ENCODE assay signal across 1 cellular context in the genomic region with DNA sequence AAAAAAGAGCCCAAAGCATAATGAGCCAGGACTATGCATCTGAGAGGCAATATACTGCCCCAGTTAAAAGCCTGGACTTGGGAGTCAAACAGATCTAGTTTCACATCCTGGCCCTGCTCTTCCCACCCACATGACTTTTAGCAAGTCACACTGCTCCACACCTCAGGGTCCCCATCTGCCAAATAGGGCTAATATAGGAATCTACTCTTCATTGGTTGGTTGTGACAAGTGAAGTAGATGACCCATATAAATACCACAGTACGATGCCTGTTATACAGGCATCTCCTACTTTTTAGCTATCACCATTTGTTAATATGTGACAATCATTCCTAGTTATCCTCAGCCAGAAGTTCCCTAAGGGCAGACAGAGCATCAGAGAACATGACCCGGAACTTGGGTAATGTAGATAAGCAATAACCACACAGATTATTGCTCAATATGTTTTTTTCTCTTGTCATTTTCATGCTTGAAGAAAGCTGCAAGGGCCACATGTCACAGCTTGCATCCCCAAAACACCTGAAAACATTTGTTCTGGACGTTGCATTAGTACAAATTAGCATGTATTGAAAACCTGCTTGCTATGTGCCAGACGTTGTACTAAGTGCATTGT.
TF ChIP-seq lines count a peak whose summit lies in the region.

No MANE protein-coding gene starts in this region.

TF ChIP-seq in WTC11, 78 proteins besides CTCF, POLR2A, EP300 and RAD21 (continued from another document):
- TF ChIP-seq E2F4 (CRISPR knock-in tag; IDR thresholded peaks at IDR 0.05; ENCODE audit: borderline replicate concordance, low read depth), result no peak
- TF ChIP-seq, protein P1, sequence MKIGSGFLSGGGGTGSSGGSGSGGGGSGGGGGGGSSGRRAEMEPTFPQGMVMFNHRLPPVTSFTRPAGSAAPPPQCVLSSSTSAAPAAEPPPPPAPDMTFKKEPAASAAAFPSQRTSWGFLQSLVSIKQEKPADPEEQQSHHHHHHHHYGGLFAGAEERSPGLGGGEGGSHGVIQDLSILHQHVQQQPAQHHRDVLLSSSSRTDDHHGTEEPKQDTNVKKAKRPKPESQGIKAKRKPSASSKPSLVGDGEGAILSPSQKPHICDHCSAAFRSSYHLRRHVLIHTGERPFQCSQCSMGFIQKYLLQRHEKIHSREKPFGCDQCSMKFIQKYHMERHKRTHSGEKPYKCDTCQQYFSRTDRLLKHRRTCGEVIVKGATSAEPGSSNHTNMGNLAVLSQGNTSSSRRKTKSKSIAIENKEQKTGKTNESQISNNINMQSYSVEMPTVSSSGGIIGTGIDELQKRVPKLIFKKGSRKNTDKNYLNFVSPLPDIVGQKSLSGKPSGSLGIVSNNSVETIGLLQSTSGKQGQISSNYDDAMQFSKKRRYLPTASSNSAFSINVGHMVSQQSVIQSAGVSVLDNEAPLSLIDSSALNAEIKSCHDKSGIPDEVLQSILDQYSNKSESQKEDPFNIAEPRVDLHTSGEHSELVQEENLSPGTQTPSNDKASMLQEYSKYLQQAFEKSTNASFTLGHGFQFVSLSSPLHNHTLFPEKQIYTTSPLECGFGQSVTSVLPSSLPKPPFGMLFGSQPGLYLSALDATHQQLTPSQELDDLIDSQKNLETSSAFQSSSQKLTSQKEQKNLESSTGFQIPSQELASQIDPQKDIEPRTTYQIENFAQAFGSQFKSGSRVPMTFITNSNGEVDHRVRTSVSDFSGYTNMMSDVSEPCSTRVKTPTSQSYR (CRISPR knock-in tag; IDR thresholded peaks at IDR 0.05), result no peak
- TF ChIP-seq, protein P2, sequence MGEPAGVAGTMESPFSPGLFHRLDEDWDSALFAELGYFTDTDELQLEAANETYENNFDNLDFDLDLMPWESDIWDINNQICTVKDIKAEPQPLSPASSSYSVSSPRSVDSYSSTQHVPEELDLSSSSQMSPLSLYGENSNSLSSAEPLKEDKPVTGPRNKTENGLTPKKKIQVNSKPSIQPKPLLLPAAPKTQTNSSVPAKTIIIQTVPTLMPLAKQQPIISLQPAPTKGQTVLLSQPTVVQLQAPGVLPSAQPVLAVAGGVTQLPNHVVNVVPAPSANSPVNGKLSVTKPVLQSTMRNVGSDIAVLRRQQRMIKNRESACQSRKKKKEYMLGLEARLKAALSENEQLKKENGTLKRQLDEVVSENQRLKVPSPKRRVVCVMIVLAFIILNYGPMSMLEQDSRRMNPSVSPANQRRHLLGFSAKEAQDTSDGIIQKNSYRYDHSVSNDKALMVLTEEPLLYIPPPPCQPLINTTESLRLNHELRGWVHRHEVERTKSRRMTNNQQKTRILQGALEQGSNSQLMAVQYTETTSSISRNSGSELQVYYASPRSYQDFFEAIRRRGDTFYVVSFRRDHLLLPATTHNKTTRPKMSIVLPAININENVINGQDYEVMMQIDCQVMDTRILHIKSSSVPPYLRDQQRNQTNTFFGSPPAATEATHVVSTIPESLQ (CRISPR knock-in tag; IDR thresholded peaks at IDR 0.05), result no peak
- no peak for TF ChIP-seq FOXJ3 (CRISPR knock-in tag; IDR thresholded peaks at IDR 0.05; ENCODE audit: borderline replicate concordance)
- no peak for TF ChIP-seq IRF2 (CRISPR knock-in tag; IDR thresholded peaks at IDR 0.05; ENCODE audit: borderline replicate concordance, low read depth)
- TF ChIP-seq MXD4 (CRISPR knock-in tag; IDR thresholded peaks at IDR 0.05; ENCODE audit: borderline replicate concordance), result no peak
